Comparison of ENCODE assay signal across 23 cellular contexts in the genomic region with DNA sequence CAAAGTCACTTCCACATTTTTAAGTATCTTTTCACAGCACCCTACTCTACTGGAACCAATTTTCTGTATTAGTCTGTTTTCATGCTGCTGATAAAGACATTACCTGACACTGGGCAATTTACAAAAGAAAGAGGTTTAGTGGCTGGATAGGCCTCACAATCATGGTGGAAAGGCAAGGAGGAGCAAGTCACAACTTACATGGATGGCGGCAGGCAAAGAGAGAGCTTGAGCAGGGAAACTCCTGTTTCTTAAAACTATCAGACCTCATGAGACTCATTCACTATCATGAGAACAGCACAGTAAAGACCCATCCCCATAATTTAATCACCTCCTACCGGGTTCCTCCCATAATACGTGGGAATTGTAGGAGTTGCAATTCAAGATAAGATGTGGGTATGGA. TPM values are rescaled to one million over a fixed set of nuclear protein-coding genes. Genes with fewer than 3 reads are reported as not detected.
DNase-seq lines count a peak whose midpoint lies in the region; ATAC-seq, FAIRE-seq and TF ChIP-seq lines count a peak whose summit lies in the region.
"Had no signal": no experiment of that assay in that cellular context is flagged by ENCODE, and none has a peak within 500 bp of the region (broad histone marks: within the 10 kb centered on the region; RNA-seq: fewer than 3 reads in every experiment).

No MANE protein-coding gene starts in this region.

- no peaks in the 10 kb centered on the region for H3K9me1 ChIP-seq in K562 (ENCODE audit: control insufficient read depth, insufficient read depth, low read length)

- H4K20me1 ChIP-seq in K562 (replicated peaks; ENCODE audit: control insufficient read depth, insufficient read depth, low read length), result no peaks in the 10 kb centered on the region
- H4K20me1 ChIP-seq in Karpas-422 (ENCODE audit: insufficient read depth, low read depth, low read length), result no peaks in the 10 kb centered on the region
- H4K20me1 ChIP-seq: BLaER1 had no signal

- BruUV-seq in K562 (replicated peaks; lab: Mats Ljungman, UMichigan), result no TSS peak

- H3K27me3 ChIP-seq in K562 (ENCODE audit: control insufficient read depth in 2 of 2, insufficient read depth in 2 of 2, low read length in 2 of 2) (no peaks in the 10 kb centered on the region), colonic mucosa (no peaks in the 10 kb centered on the region), Karpas-422 (ENCODE audit: low read length) (no peaks in the 10 kb centered on the region)
- no peaks in the 10 kb centered on the region for H3K27me3 ChIP-seq in CD4-positive, alpha-beta T cell (ENCODE audit: control insufficient read depth, insufficient read depth, low read length)
- H3K27me3 ChIP-seq: BE2C, BLaER1 had no signal

- H2AFZ ChIP-seq in K562 (ENCODE audit: low read depth, low read length) (no peak overlapping the region), Karpas-422 (ENCODE audit: low read length) (no peak overlapping the region)

- TF ChIP-seq POLR2A in K562 (conservative IDR thresholded peaks at IDR 0.05), result no peak

- peaks cover 14% of the 10 kb centered on the region for H3K9me3 Mint-ChIP-seq in endothelial cell (ENCODE audit: unreplicated experiment)
- H3K9me3 Mint-ChIP-seq in progenitor cell of endocrine pancreas (ENCODE audit: low read depth), result peaks cover 30% of the 10 kb centered on the region
- no peaks in the 10 kb centered on the region for H3K9me3 Mint-ChIP-seq in CD4-positive, alpha-beta T cell
- H3K9me3 Mint-ChIP-seq: CD8-positive, alpha-beta T cell had no signal

- intact Hi-C loops in K562 (cut with micrococcal nuclease), result no loop called here
- intact Hi-C loops in colonic mucosa (cut with DNase I), result no loop called here
- intact Hi-C loops in CD4-positive, alpha-beta T cell (cut with DNase I, micrococcal nuclease), result no loop called here

- no peaks in the 10 kb centered on the region for H3K4me1 Mint-ChIP-seq in endothelial cell (ENCODE audit: unreplicated experiment)
- no peaks in the 10 kb centered on the region for H3K4me1 Mint-ChIP-seq in progenitor cell of endocrine pancreas (ENCODE audit: low read depth)
- H3K4me1 Mint-ChIP-seq in CD4-positive, alpha-beta T cell (ENCODE audit: low read depth), result no peaks in the 10 kb centered on the region
- H3K4me1 Mint-ChIP-seq: CD14-positive monocyte had no signal

- no peak overlapping the region for H3K4me2 ChIP-seq in K562 (ENCODE audit: insufficient read depth, low read length)
- no peak overlapping the region for H3K4me2 ChIP-seq in Karpas-422 (ENCODE audit: low read depth, low read length, poor library complexity, severe bottlenecking)
- H3K4me2 ChIP-seq: BLaER1 had no signal

- TF ChIP-seq CTCF in K562 (IDR thresholded peaks at IDR 0.05 in 2 of 3, conservative IDR thresholded peaks at IDR 0.05 in 1 of 3; ENCODE audit: insufficient read depth in 2 of 3, low read depth in 1 of 3, low read length in 3 of 3) (no peak), endothelial cell (IDR thresholded peaks at IDR 0.05; ENCODE audit: unreplicated experiment) (no peak), progenitor cell of endocrine pancreas (IDR thresholded peaks at IDR 0.05; ENCODE audit: unreplicated experiment) (no peak), colonic mucosa (IDR thresholded peaks at IDR 0.05) (no peak)
- no peak for TF ChIP-seq CTCF in CD4-positive, alpha-beta T cell (IDR thresholded peaks at IDR 0.05)

- ATAC-seq in K562, result no peak
- ATAC-seq in CD4-positive, alpha-beta T cell (ENCODE audit: poor library complexity), result no peak
- ATAC-seq: CD8-positive, alpha-beta T cell had no signal

- H3K27ac ChIP-seq in K562 (ENCODE audit: extremely low read depth, low read depth, low read length) (no peak overlapping the region), colonic mucosa (no peak overlapping the region), Karpas-422 (ENCODE audit: low read length) (no peak overlapping the region)
- no peak overlapping the region for H3K27ac ChIP-seq in CD4-positive, alpha-beta T cell (ENCODE audit: low read depth, low read length)
- H3K27ac ChIP-seq: BLaER1 had no signal

- no peaks in the 10 kb centered on the region for H3K9me2 ChIP-seq in Karpas-422 (replicated peaks; ENCODE audit: insufficient read depth, low read length)

- peaks cover 51% of the 10 kb centered on the region for H3K36me3 Mint-ChIP-seq in endothelial cell (ENCODE audit: low read depth, unreplicated experiment)
- peaks cover 70% of the 10 kb centered on the region for H3K36me3 Mint-ChIP-seq in progenitor cell of endocrine pancreas (ENCODE audit: insufficient read depth)
- peaks cover 93% of the 10 kb centered on the region for H3K36me3 Mint-ChIP-seq in CD4-positive, alpha-beta T cell (ENCODE audit: low read depth)

- H3K79me2 ChIP-seq in K562 (ENCODE audit: control insufficient read depth, insufficient read depth, low read length) (no peaks in the 10 kb centered on the region), Karpas-422 (ENCODE audit: low read length) (peaks cover 13% of the 10 kb centered on the region; the same call in 1 of the 2 replicates)

- H3K27me3 Mint-ChIP-seq in endothelial cell (ENCODE audit: unreplicated experiment) (no peaks in the 10 kb centered on the region), progenitor cell of endocrine pancreas (no peaks in the 10 kb centered on the region)
- no peaks in the 10 kb centered on the region for H3K27me3 Mint-ChIP-seq in CD4-positive, alpha-beta T cell
- H3K27me3 Mint-ChIP-seq: CD4-positive, CD25-positive, alpha-beta regulatory T cell had no signal

- no peaks in the 10 kb centered on the region for H3K9me3 ChIP-seq in K562 (replicated peaks; ENCODE audit: control insufficient read depth, insufficient read depth, low read depth, low read length)
- no peaks in the 10 kb centered on the region for H3K9me3 ChIP-seq in colonic mucosa
- peaks cover 7% of the 10 kb centered on the region for H3K9me3 ChIP-seq in Karpas-422 (ENCODE audit: low read length)
- no peaks in the 10 kb centered on the region for H3K9me3 ChIP-seq in CD4-positive, alpha-beta T cell (ENCODE audit: control insufficient read depth, low read length)
- H3K9me3 ChIP-seq: BE2C, Caco-2 had no signal

- H3K27ac Mint-ChIP-seq in endothelial cell (ENCODE audit: unreplicated experiment) (no peak overlapping the region), progenitor cell of endocrine pancreas (peak overlapping the region; percentile 3)
- H3K27ac Mint-ChIP-seq in CD4-positive, alpha-beta T cell, result no peak overlapping the region
- H3K27ac Mint-ChIP-seq: CD8-positive, alpha-beta T cell had no signal

- no peak overlapping the region for H3K4me3 ChIP-seq in K562
- no peak overlapping the region for H3K4me3 ChIP-seq in colonic mucosa
- H3K4me3 ChIP-seq in Karpas-422 (ENCODE audit: low read length), result no peak overlapping the region
- H3K4me3 ChIP-seq: BLaER1 had no signal

- H3K9ac ChIP-seq in K562 (ENCODE audit: insufficient read depth in 1 of 2, low read depth in 2 of 2, low read length in 2 of 2) (no peak overlapping the region), colonic mucosa (ENCODE audit: low read depth in 2 of 2, low read length in 2 of 2) (no peak overlapping the region), Karpas-422 (ENCODE audit: low read length) (no peak overlapping the region)
- H3K9ac ChIP-seq: BLaER1 had no signal

- H3K4me1 ChIP-seq in K562 (replicated peaks in 1 of 2; ENCODE audit: control insufficient read depth in 2 of 2, insufficient read depth in 2 of 2, low read length in 2 of 2) (no peaks in the 10 kb centered on the region), colonic mucosa (no peaks in the 10 kb centered on the region), Karpas-422 (ENCODE audit: low read length) (no peaks in the 10 kb centered on the region)
- H3K4me1 ChIP-seq: BE2C, BLaER1 had no signal

- peaks cover 43% of the 10 kb centered on the region for H3K36me3 ChIP-seq in K562 (ENCODE audit: control insufficient read depth, insufficient read depth, low read length)
- H3K36me3 ChIP-seq in colonic mucosa, result no peaks in the 10 kb centered on the region
- H3K36me3 ChIP-seq in Karpas-422 (ENCODE audit: insufficient read depth, low read length), result peaks cover 98% of the 10 kb centered on the region

- in situ Hi-C loops in K562 (cut with MboI), result no loop called here

- no peak for DNase-seq in K562 (ENCODE audit: extremely low read depth in 1 of 4, low spot score in 3 of 4)
- DNase-seq in endothelial cell (ENCODE audit: low spot score), result no peak
- DNase-seq in progenitor cell of endocrine pancreas (ENCODE audit: low spot score, unreplicated experiment), result no peak
- no peak for DNase-seq in colonic mucosa
- no peak for DNase-seq in Karpas-422
- DNase-seq in CD4-positive, alpha-beta T cell, result no peak
- DNase-seq: 8988T; ACHN; BE2C; C1 segment of cervical spinal cord; Caco-2; Calu3; CD4-positive, CD25-positive, alpha-beta regulatory T cell; CD8-positive, alpha-beta T cell; DMS79 treated with DMSO at 0.1 percent for 48 hours; GF-D8 had no signal

- WGBS in K562 (ENCODE audit: insufficient coverage, low coverage, missing lambda C conversion rate), result 100% methylated on average over 3 of the region's 3 CpGs

- peak overlapping the region; percentile 28 for H3K4me3 Mint-ChIP-seq in endothelial cell (ENCODE audit: unreplicated experiment)
- H3K4me3 Mint-ChIP-seq in progenitor cell of endocrine pancreas (ENCODE audit: low read depth), result no peak overlapping the region
- no peak overlapping the region for H3K4me3 Mint-ChIP-seq in CD4-positive, alpha-beta T cell
- H3K4me3 Mint-ChIP-seq: CD14-positive monocyte; CD4-positive, CD25-positive, alpha-beta regulatory T cell; CD8-positive, alpha-beta T cell had no signal

- POLR2A ChIA-PET in K562 (lab: Yijun Ruan, JAX), result no interaction called here
- POLR2A ChIA-PET in CD4-positive, alpha-beta T cell (lab: Charles Lee), result no interaction called here

- no peak for FAIRE-seq in K562 (lab: Jason Lieb, UNC)
- FAIRE-seq: A204.1, D721Med, G401.6, GM12892, GM18507 had no signal

- CTCF ChIA-PET in K562 (lab: Yijun Ruan, JAX; ENCODE audit: low intra/inter-chr PET ratio), result interaction anchor here (0.7 kb wide), 1 partner anchor 49 kb away, joined by 3 read pairs; no protein-coding TSS in a partner anchor
- CTCF ChIA-PET in CD4-positive, alpha-beta T cell (lab: Charles Lee), result no interaction called here

- TF ChIP-seq RAD21 in K562 (CRISPR knock-in tag; conservative IDR thresholded peaks at IDR 0.05 in 1 of 2, IDR thresholded peaks at IDR 0.05 in 1 of 2), result no peak

- no peak for TF ChIP-seq EP300 in K562 (IDR thresholded peaks at IDR 0.05; ENCODE audit: low read length)

RNA-seq across cellular contexts. Expression of gene MCCC1, which starts 18.7 kb away (rescaled TPM):
- 22.1 and 32.8 TPM in 2 replicates for total RNA-seq in K562 (2011; cell fraction: chromatin; rRNA removed; ENCODE audit: low replicate concordance)
- total RNA-seq in K562 (2011; cell fraction: nucleolus; rRNA removed), result 16.7 and 23.5 TPM in 2 replicates
- total RNA-seq in K562 (2011; cell fraction: nucleoplasm; rRNA removed), result 14.1 and 14.9 TPM in 2 replicates
- total RNA-seq in K562 (2014; rRNA removed) (18.3 and 21.4 TPM in 2 replicates), K562 (2014; rRNA removed; fragmentation: Illumina TruSeq; extraction: Trizol) (25.1 and 33.5 TPM in 2 replicates), K562 (2015; rRNA removed; fragmentation: Illumina TruSeq; extraction: Trizol) (23.0 and 23.6 TPM in 2 replicates), K562 (2021) (24.1 and 25.3 TPM in 2 replicates), endothelial cell (ENCODE audit: unreplicated experiment) (19.8 TPM), progenitor cell of endocrine pancreas (32.2 and 32.5 TPM in 2 replicates), colonic mucosa (10 to 100 TPM; 24.9 to 27.2 TPM)
- polyA plus RNA-seq in K562 (2011; rRNA removed) (19.8 and 26.9 TPM in 2 replicates), K562 (2014; fragmentation: Illumina TruSeq; extraction: Trizol) (22.8 and 23.0 TPM in 2 replicates), K562 (2014; fragmentation: Nextera tagmentation; extraction: Ambion mirVana) (10 to 100 TPM; 13.7 to 14.3 TPM), K562 (2014; rRNA removed) (19.7 and 25.0 TPM in 2 replicates)
- polyA plus RNA-seq in K562 (2011; cell fraction: cytosol; rRNA removed), result 14.4 and 15.6 TPM in 2 replicates
- 22.4 and 29.5 TPM in 2 replicates for polyA plus RNA-seq in K562 (2011; cell fraction: nucleus; rRNA removed)
- polyA plus RNA-seq in K562 (2012), result 21.3 and 22.2 TPM in 2 replicates
- polyA minus RNA-seq in K562 (2011; rRNA and poly(A)+ RNA removed), result 32.0 and 42.5 TPM in 2 replicates
- polyA minus RNA-seq in K562 (2011; cell fraction: cytosol; rRNA and poly(A)+ RNA removed), result 13.7 and 19.9 TPM in 2 replicates
- 24.5 and 26.8 TPM in 2 replicates for polyA minus RNA-seq in K562 (2011; cell fraction: nucleus; rRNA and poly(A)+ RNA removed)
- 60.4 and 61.7 TPM in 2 replicates for total RNA-seq in Karpas-422 (2014; rRNA removed; shearing (Covaris generic); ENCODE audit: low replicate concordance)
- total RNA-seq in CD4-positive, alpha-beta T cell, result 10 to 100 TPM; 16.4 to 16.7 TPM
